20 cellular contexts compared by ENCODE assay signal in genomic region chr2:204643326-204643725, GRCh38.
DNase-seq lines count a peak whose midpoint lies in the region; ATAC-seq and TF ChIP-seq lines count a peak whose summit lies in the region.
"Had no signal": no experiment of that assay in that cellular context is flagged by ENCODE, and none has a peak within 500 bp of the region (broad histone marks: within the 10 kb centered on the region; RNA-seq: fewer than 3 reads in every experiment).

No MANE protein-coding gene starts in this region.

- no peak for TF ChIP-seq CTCF in fibroblast of lung (conservative IDR thresholded peaks at IDR 0.05 in 1 of 2, IDR thresholded peaks at IDR 0.05 in 1 of 2; ENCODE audit: low read depth in 1 of 2, low read length in 2 of 2)
- no peak for TF ChIP-seq CTCF in osteocyte (IDR thresholded peaks at IDR 0.05)

- H3K27me3 ChIP-seq in SJSA1 (replicated peaks) (no peaks in the 10 kb centered on the region), fibroblast of lung (ENCODE audit: control insufficient read depth, insufficient read depth, low read length) (no peaks in the 10 kb centered on the region)

- H3K79me2 ChIP-seq in fibroblast of lung (ENCODE audit: control insufficient read depth, insufficient read depth, low read length): no peaks in the 10 kb centered on the region

- H3K36me3 Mint-ChIP-seq in osteocyte (ENCODE audit: unreplicated experiment): peaks cover 5% of the 10 kb centered on the region
- H3K36me3 Mint-ChIP-seq: CD8-positive, alpha-beta memory T cell had no signal

- H4K20me1 ChIP-seq in fibroblast of lung (ENCODE audit: control insufficient read depth, extremely low read depth, insufficient read depth, low read length): no peaks in the 10 kb centered on the region

- no peak overlapping the region for H2AFZ ChIP-seq in fibroblast of lung (ENCODE audit: low read length)

- peak; percentile 26 for DNase-seq in EH (ENCODE audit: low read depth)
- peak; percentile 62 to 69 for DNase-seq in SJSA1 (ENCODE audit: low read depth in 1 of 2, low spot score in 2 of 2)
- DNase-seq in fibroblast of lung (ENCODE audit: low read depth in 2 of 2): peak; percentile 32 to 58
- no peak for DNase-seq in osteocyte (ENCODE audit: extremely low spot score, unreplicated experiment)
- no peak for DNase-seq in stimulated activated naive CD8-positive, alpha-beta T cell treated with anti-CD3 and anti-CD28 coated beads, Interleukin-15, Interleukin-2, amounts not matched to agents 100 U/mL and 50 U/mL, for 24 hours
- no peak for DNase-seq in SHP77 treated with DMSO at 0.1 percent for 48 hours (lab: John Stamatoyannopoulos, UW)
- DNase-seq: C1 segment of cervical spinal cord; CD8-positive, alpha-beta memory T cell; DMS79; KG1; MV-4-11; NCI-H187 treated with DMSO at 0.1 percent for 48 hours; NCI-H226; NCI-H524; NCI-H82; RPMI8226; SIG-M5 had no signal

- H3K4me2 ChIP-seq in fibroblast of lung (ENCODE audit: extremely low read depth, insufficient read depth, low read length): no peak overlapping the region
- H3K4me2 ChIP-seq: A549 had no signal

- H3K36me3 ChIP-seq in SJSA1 (no peaks in the 10 kb centered on the region), fibroblast of lung (ENCODE audit: control insufficient read depth, insufficient read depth, low read length) (no peaks in the 10 kb centered on the region)

- H3K4me1 ChIP-seq in SJSA1 (replicated peaks) (peaks cover 33% of the 10 kb centered on the region), fibroblast of lung (ENCODE audit: control insufficient read depth, extremely low read depth, insufficient read depth, low read length) (no peaks in the 10 kb centered on the region)

- H3K27ac ChIP-seq in SJSA1 (peak overlapping the region; percentile 56), fibroblast of lung (ENCODE audit: insufficient read depth, low read length) (no peak overlapping the region)
- H3K27ac ChIP-seq: A549 had no signal

- H3K27ac Mint-ChIP-seq in osteocyte (ENCODE audit: unreplicated experiment): peak overlapping the region; percentile 60
- H3K27ac Mint-ChIP-seq: CD8-positive, alpha-beta memory T cell had no signal

- no peak for ATAC-seq in stimulated activated naive CD8-positive, alpha-beta T cell treated with anti-CD3 and anti-CD28 coated beads, Interleukin-15, Interleukin-2, amounts not matched to agents 100 U/mL and 50 U/mL, for 24 hours
- no peak for ATAC-seq in HG03139 (IDR thresholded peaks at IDR 0.05; ENCODE audit: unreplicated experiment)
- ATAC-seq: A549, HepG2 had no signal

- H3K4me1 Mint-ChIP-seq in osteocyte (ENCODE audit: unreplicated experiment): peaks cover 33% of the 10 kb centered on the region
- H3K4me1 Mint-ChIP-seq: CD8-positive, alpha-beta memory T cell had no signal

- peaks cover 5% of the 10 kb centered on the region for H3K9me3 Mint-ChIP-seq in osteocyte (ENCODE audit: unreplicated experiment)

- H3K4me3 ChIP-seq in SJSA1 (no peak overlapping the region), fibroblast of lung (replicated peaks in 1 of 4; ENCODE audit: control extremely low read depth in 1 of 4, insufficient read depth in 1 of 4, low read depth in 3 of 4, low read length in 4 of 4) (no peak overlapping the region)
- H3K4me3 ChIP-seq: A549 had no signal

- no peaks in the 10 kb centered on the region for H3K27me3 Mint-ChIP-seq in osteocyte (ENCODE audit: unreplicated experiment)

- H3K9me3 ChIP-seq in SJSA1 (replicated peaks): no peaks in the 10 kb centered on the region
- H3K9me3 ChIP-seq in fibroblast of lung (ENCODE audit: control insufficient read depth, insufficient read depth, low read depth, low read length): no peaks in the 10 kb centered on the region
- H3K9me3 ChIP-seq: A549 had no signal

- H3K9ac ChIP-seq in fibroblast of lung (ENCODE audit: insufficient read depth, low read length): no peak overlapping the region

- H3K4me3 Mint-ChIP-seq in osteocyte (ENCODE audit: unreplicated experiment): no peak overlapping the region
- H3K4me3 Mint-ChIP-seq: CD8-positive, alpha-beta memory T cell had no signal

Comparison
In these comparisons a context has a peak if more than half of its experiments do, and no peak if none do; other contexts are left out.
1. DNase-seq: peak in EH (single experiment), SJSA1 (2 of 2) and fibroblast of lung (2 of 2); none in osteocyte (single experiment), stimulated activated naive CD8-positive, alpha-beta T cell treated with anti-CD3 and anti-CD28 coated beads, Interleukin-15, Interleukin-2, amounts not matched to agents 100 U/mL and 50 U/mL, for 24 hours (single experiment) and SHP77 treated with DMSO at 0.1 percent for 48 hours (single experiment).